In the genomic region with DNA sequence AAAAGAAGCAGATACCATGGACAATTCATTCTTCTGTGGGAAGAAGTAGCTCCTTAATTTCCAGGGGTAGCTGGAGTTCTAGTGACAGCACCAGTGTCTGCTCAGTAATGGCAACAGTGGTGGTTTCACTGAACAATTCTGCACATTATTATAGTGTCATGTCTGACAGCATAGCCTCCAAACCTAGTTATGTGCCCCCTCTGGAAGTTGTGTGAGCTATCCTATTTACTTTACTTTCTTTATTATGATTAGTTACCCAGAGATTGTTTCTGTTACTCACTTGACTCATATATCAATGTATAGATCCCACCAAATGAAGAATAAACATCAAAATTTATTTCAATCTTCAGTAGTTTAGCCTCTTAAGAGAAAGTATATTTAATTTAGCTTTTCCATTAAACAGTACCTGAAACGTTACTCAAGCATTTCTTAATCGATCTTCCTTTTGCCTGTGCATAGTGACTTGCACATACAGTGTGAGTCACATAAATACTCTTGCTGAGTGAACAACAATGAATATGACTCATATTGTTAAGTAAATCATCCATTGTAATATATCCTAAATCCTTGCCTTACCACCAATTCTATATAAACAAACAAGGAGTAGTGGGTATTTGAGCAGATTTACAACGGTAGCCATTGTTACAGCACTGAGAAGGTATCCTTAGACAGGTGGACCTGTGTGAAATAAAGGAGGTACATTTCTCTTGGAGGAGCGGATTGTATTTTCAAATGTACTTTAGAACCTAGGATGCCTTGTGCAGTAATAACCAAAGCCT, we compare ENCODE assay signal across 18 cellular contexts.
A peak's percentile ranks its signal among the peaks of the same experiment; 100 is the strongest.
DNase-seq lines count a peak whose midpoint lies in the region; ATAC-seq, FAIRE-seq and TF ChIP-seq lines count a peak whose summit lies in the region.
"Had no signal": no experiment of that assay in that cellular context is flagged by ENCODE, and none has a peak within 500 bp of the region (broad histone marks: within the 10 kb centered on the region; RNA-seq: fewer than 3 reads in every experiment).

No MANE protein-coding gene starts in this region.

- TF ChIP-seq RAD21 in HepG2 (CRISPR knock-in tag; IDR thresholded peaks at IDR 0.05), result no peak

- H3K9me3 ChIP-seq in HepG2 (ENCODE audit: low read length) (no peaks in the 10 kb centered on the region), right lobe of liver (no peaks in the 10 kb centered on the region), aorta (ENCODE audit: control insufficient read depth, low read length) (no peaks in the 10 kb centered on the region), testis (no peaks in the 10 kb centered on the region)
- H3K9me3 ChIP-seq: upper lobe of right lung had no signal

- H3K4me1 ChIP-seq in HepG2 (ENCODE audit: insufficient read depth, low read length), result no peaks in the 10 kb centered on the region
- no peaks in the 10 kb centered on the region for H3K4me1 ChIP-seq in right lobe of liver
- H3K4me1 ChIP-seq in aorta (ENCODE audit: control insufficient read depth in 1 of 2, insufficient read depth in 2 of 2, low read length in 2 of 2), result peaks cover 0 to 3% of the 10 kb centered on the region in 2 donors
- no peaks in the 10 kb centered on the region for H3K4me1 ChIP-seq in testis
- H3K4me1 ChIP-seq: upper lobe of right lung had no signal

- no peak for FAIRE-seq in HepG2 (lab: Jason Lieb, UNC)
- FAIRE-seq: A204.1, small intestine had no signal

- CTCF ChIA-PET in HepG2 (lab: Yijun Ruan, JAX; ENCODE audit: low intra/inter-chr PET ratio, low total read pairs), result no interaction called here

- in situ Hi-C loops in HepG2 (cut with HindIII; ENCODE audit: extremely low pct_ligation_motif_present, low pct_unique_long_range_greater_than_20kb), result no loop called here

- no TSS peak for BruUV-seq in HepG2 (replicated peaks; lab: Mats Ljungman, UMichigan)

- no peak overlapping the region for H3K9ac ChIP-seq in HepG2 (ENCODE audit: insufficient read depth, low read depth, low read length)

- H3K27me3 ChIP-seq in HepG2 (ENCODE audit: control insufficient read depth in 1 of 2, insufficient read depth in 2 of 2, low read length in 2 of 2) (no peaks in the 10 kb centered on the region), right lobe of liver (no peaks in the 10 kb centered on the region), aorta (ENCODE audit: control insufficient read depth in 1 of 2, insufficient read depth in 2 of 2, low read length in 1 of 2) (no peaks in the 10 kb centered on the region), testis (no peaks in the 10 kb centered on the region)
- H3K27me3 ChIP-seq: cardiac muscle cell, upper lobe of right lung had no signal

- H3K36me3 ChIP-seq in HepG2 (replicated peaks in 1 of 2; ENCODE audit: control insufficient read depth in 1 of 2, insufficient read depth in 2 of 2, low read length in 2 of 2) (no peaks in the 10 kb centered on the region), right lobe of liver (no peaks in the 10 kb centered on the region), aorta (ENCODE audit: control insufficient read depth in 1 of 2, insufficient read depth in 2 of 2, low read length in 1 of 2) (no peaks in the 10 kb centered on the region), testis (ENCODE audit: low read depth, missing control alignments) (no peaks in the 10 kb centered on the region)
- H3K36me3 ChIP-seq: cardiac muscle cell, upper lobe of right lung, WERI-Rb-1 had no signal

- no peak overlapping the region for H2AFZ ChIP-seq in HepG2 (ENCODE audit: low read length)

- no peak for TF ChIP-seq CTCF in HepG2 (CRISPR knock-in tag; IDR thresholded peaks at IDR 0.05)
- no peak for TF ChIP-seq CTCF in right lobe of liver (IDR thresholded peaks at IDR 0.05)
- no peak for TF ChIP-seq CTCF in fibroblast of villous mesenchyme (IDR thresholded peaks at IDR 0.05; ENCODE audit: insufficient read depth, low read depth, low read length)
- TF ChIP-seq CTCF in testis (IDR thresholded peaks at IDR 0.05), result no peak

- TF ChIP-seq POLR2A in HepG2 (IDR thresholded peaks at IDR 0.05; ENCODE audit: insufficient read depth in 1 of 2, low read depth in 2 of 2, low read length in 2 of 2) (no peak), right lobe of liver (IDR thresholded peaks at IDR 0.05) (no peak), testis (IDR thresholded peaks at IDR 0.05) (no peak)

- POLR2A ChIA-PET in HepG2 (lab: Yijun Ruan, JAX), result no interaction called here

- no peaks in the 10 kb centered on the region for H4K20me1 ChIP-seq in HepG2 (ENCODE audit: insufficient read depth, low read length)

- 14% methylated on average over 4 of the region's 4 CpGs for WGBS in HepG2 (ENCODE audit: low lambda C conversion rate)
- 74% methylated on average over 4 of the region's 4 CpGs for WGBS in right lobe of liver (ENCODE audit: insufficient coverage, low coverage, low lambda C conversion rate, missing lambda C conversion rate)
- 86% methylated on average over 4 of the region's 4 CpGs for WGBS in aorta, 2 donors
- WGBS in testis, 2 donors, result 95% methylated on average over 4 of the region's 4 CpGs

- ATAC-seq in HepG2, result no peak
- ATAC-seq in right lobe of liver, result no peak
- ATAC-seq in aorta (ENCODE audit: low FRiP score), result peak; percentile 10
- ATAC-seq: upper lobe of right lung had no signal

- H3K4me3 ChIP-seq in HepG2 (replicated peaks in 1 of 3; ENCODE audit: insufficient read depth in 1 of 3, low read depth in 2 of 3, low read length in 3 of 3) (no peak overlapping the region), right lobe of liver (no peak overlapping the region), fibroblast of villous mesenchyme (ENCODE audit: low read depth, low read length) (no peak overlapping the region), aorta (ENCODE audit: low read length in 2 of 2) (no peak overlapping the region), testis (no peak overlapping the region)
- H3K4me3 ChIP-seq: cardiac muscle cell, upper lobe of right lung had no signal

- H3K4me2 ChIP-seq in HepG2 (ENCODE audit: low read depth, low read length), result no peak overlapping the region

- intact Hi-C loops in HepG2 (cut with micrococcal nuclease; ENCODE audit: unreplicated experiment) (no loop called here), right lobe of liver (cut with DNase I) (no loop called here), aorta (cut with DNase I) (no loop called here), testis (cut with DNase I; ENCODE audit: low total_unique reads) (no loop called here)

- H3K27ac ChIP-seq in HepG2 (ENCODE audit: extremely low read length, insufficient read depth, low read length) (no peak overlapping the region), right lobe of liver (no peak overlapping the region), aorta (ENCODE audit: low read depth in 1 of 2, low read length in 2 of 2) (peak overlapping the region in 1 of 2 donors; percentile 88), testis (no peak overlapping the region)
- H3K27ac ChIP-seq: cardiac muscle cell, upper lobe of right lung, WERI-Rb-1 had no signal

- TF ChIP-seq EP300 in HepG2 (IDR thresholded peaks at IDR 0.05; ENCODE audit: low read depth in 2 of 2, low read length in 2 of 2) (no peak), HepG2 (CRISPR knock-in tag; IDR thresholded peaks at IDR 0.05; ENCODE audit: borderline replicate concordance) (no peak)

- no peaks in the 10 kb centered on the region for H3K79me2 ChIP-seq in HepG2 (ENCODE audit: insufficient read depth, low read length)

- DNase-seq in HepG2 (ENCODE audit: low spot score) (no peak), right lobe of liver (no peak), amniotic stem cell (lab: John Stamatoyannopoulos, UW) (peak; percentile 22), fibroblast of villous mesenchyme (ENCODE audit: low read depth) (peak; percentile 58), aorta (no peak), epidermal melanocyte (ENCODE audit: insufficient read length, low spot score) (no peak), GOT3 (lab: John Stamatoyannopoulos, UW) (no peak), testis (no peak)
- DNase-seq: DMS79, erythroblast, left cardiac atrium, NCI-H345, SHP77, small intestine, upper lobe of right lung, WERI-Rb-1 had no signal

TF ChIP-seq in HepG2, 621 proteins besides CTCF, POLR2A, EP300 and RAD21:
- TF ChIP-seq, protein P1, sequence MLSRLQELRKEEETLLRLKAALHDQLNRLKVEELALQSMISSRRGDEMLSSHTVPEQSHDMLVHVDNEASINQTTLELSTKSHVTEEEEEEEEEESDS (CRISPR knock-in tag; IDR thresholded peaks at IDR 0.05; ENCODE audit: borderline replicate concordance), result no peak
- TF ChIP-seq NFE2L2 (IDR thresholded peaks at IDR 0.05; ENCODE audit: low read length) (0 out of 2 replicates have a peak, but pooled peaks have one; percentile 35), ZNF460 (CRISPR knock-in tag; IDR thresholded peaks at IDR 0.05; ENCODE audit: borderline replicate concordance) (no peak), ZNF562 (CRISPR knock-in tag; IDR thresholded peaks at IDR 0.05; ENCODE audit: borderline replicate concordance) (no peak), ZFP90 (CRISPR knock-in tag; IDR thresholded peaks at IDR 0.05; ENCODE audit: borderline replicate concordance) (no peak), ZNF773 (CRISPR knock-in tag; IDR thresholded peaks at IDR 0.05; ENCODE audit: borderline replicate concordance) (no peak)

Comparison
In these comparisons a context has a peak if more than half of its experiments do, and no peak if none do; other contexts are left out.
1. DNase-seq: peak in amniotic stem cell (single experiment) and fibroblast of villous mesenchyme (single experiment); none in HepG2 (single experiment), right lobe of liver (0 of 3), aorta (0 of 2), epidermal melanocyte (single experiment), GOT3 (single experiment) and testis (single experiment).